ENCODE assay signal across 9 cellular contexts in the genomic region with DNA sequence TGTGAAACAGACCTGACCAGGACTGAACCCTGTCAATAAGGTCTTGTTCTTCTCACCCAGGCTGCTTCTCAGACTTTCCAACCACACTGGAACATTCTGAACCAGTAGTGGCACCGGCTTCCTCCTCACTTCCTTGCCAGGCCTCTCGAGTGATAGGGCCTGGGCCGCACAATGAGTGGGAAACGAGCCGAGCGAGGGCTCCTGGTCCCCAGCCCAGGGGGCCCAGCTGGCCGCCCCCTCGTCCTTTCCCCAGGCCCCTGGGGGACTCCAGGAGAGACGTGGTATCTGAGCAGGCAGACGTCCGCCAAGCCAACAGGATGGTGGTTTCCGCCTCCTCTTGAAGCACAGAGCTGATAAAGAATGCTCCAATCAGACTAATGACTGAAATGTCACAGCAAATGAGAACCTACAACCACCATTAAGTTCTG.
DNase-seq lines count a peak whose midpoint lies in the region; ATAC-seq lines count a peak whose summit lies in the region.
"Had no signal": no experiment of that assay in that cellular context is flagged by ENCODE, and none has a peak within 500 bp of the region (broad histone marks: within the 10 kb centered on the region; RNA-seq: fewer than 3 reads in every experiment).

No MANE protein-coding gene starts in this region.

- H3K36me3 ChIP-seq in GM23248 (ENCODE audit: low read depth): no peaks in the 10 kb centered on the region

- H3K4me3 ChIP-seq in GM23248: no peak overlapping the region

- 84 to 85% methylated on average over 12 of the region's 12 CpGs for WGBS in GM23248 (ENCODE audit: low coverage in 1 of 2, low lambda C conversion rate in 2 of 2, missing lambda C conversion rate in 2 of 2), 2 experiments

- H3K4me2 ChIP-seq in GM23248 (ENCODE audit: unreplicated experiment): no peak overlapping the region

- no peaks in the 10 kb centered on the region for H3K9me3 ChIP-seq in GM23248 (ENCODE audit: low read depth)

- no peak overlapping the region for H2AFZ ChIP-seq in GM23248

- H3K9me2 ChIP-seq in GM23248 (ENCODE audit: insufficient read depth): no peaks in the 10 kb centered on the region

- no peaks in the 10 kb centered on the region for H3K4me1 ChIP-seq in GM23248 (ENCODE audit: insufficient read depth)

- no peak overlapping the region for H3K27ac ChIP-seq in GM23248
- H3K27ac ChIP-seq: HL-60 had no signal

- no peaks in the 10 kb centered on the region for H3K79me2 ChIP-seq in GM23248 (ENCODE audit: insufficient read depth)

- peak; percentile 22 to 61 for DNase-seq in activated CD4-positive, alpha-beta T cell treated with anti-CD3 and anti-CD28 coated beads, Interleukin-2, amount 50 U/mL, for 24 hours (ENCODE audit: low read depth in 1 of 2, low spot score in 1 of 2)
- DNase-seq in left ventricle myocardium superior: peak; percentile 54
- DNase-seq in stimulated activated CD8-positive, alpha-beta memory T cell treated with anti-CD3 and anti-CD28 coated beads, Interleukin-4, amount 100 ng/mL, for 48 hours: peak; percentile 67
- no peak for DNase-seq in NCI-H82 (lab: John Stamatoyannopoulos, UW)
- DNase-seq in middle frontal gyrus (ENCODE audit: extremely low spot score, low spot score): no peak
- no peak for DNase-seq in GM23248

- no peaks in the 10 kb centered on the region for H4K20me1 ChIP-seq in GM23248 (ENCODE audit: insufficient read depth)

- ATAC-seq in GM21423 (IDR thresholded peaks at IDR 0.05; ENCODE audit: unreplicated experiment): peak; percentile 47
- ATAC-seq in left ventricle myocardium superior: peak; percentile 90
- no peak for ATAC-seq in HG03469 (IDR thresholded peaks at IDR 0.05; ENCODE audit: unreplicated experiment)

- intact Hi-C loops in left ventricle myocardium superior (cut with micrococcal nuclease): no loop called here

- H3K27me3 ChIP-seq in GM23248 (replicated peaks; ENCODE audit: insufficient read depth): no peaks in the 10 kb centered on the region

- in situ Hi-C loops in GM23248 (cut with MboI): no loop called here

- no peaks in the 10 kb centered on the region for H3F3A ChIP-seq in GM23248 (ENCODE audit: insufficient read depth)

- H3K9ac ChIP-seq in GM23248: no peak overlapping the region

Comparison
In these comparisons a context has a peak if more than half of its experiments do, and no peak if none do; other contexts are left out.
1. DNase-seq: peak in activated CD4-positive, alpha-beta T cell treated with anti-CD3 and anti-CD28 coated beads, Interleukin-2, amount 50 U/mL, for 24 hours (2 of 2), left ventricle myocardium superior (single experiment) and stimulated activated CD8-positive, alpha-beta memory T cell treated with anti-CD3 and anti-CD28 coated beads, Interleukin-4, amount 100 ng/mL, for 48 hours (single experiment); none in NCI-H82 (single experiment), middle frontal gyrus (single experiment) and GM23248 (single experiment).